1 cellular context compared by ENCODE assay signal in genomic region chr11:44727373-44728084, GRCh38.
TF ChIP-seq lines count a peak whose summit lies in the region.

No MANE protein-coding gene starts in this region.

TF ChIP-seq in HEK293, 187 proteins besides CTCF, POLR2A, EP300 and RAD21 (continued from another document):
- TF ChIP-seq, protein P1, sequence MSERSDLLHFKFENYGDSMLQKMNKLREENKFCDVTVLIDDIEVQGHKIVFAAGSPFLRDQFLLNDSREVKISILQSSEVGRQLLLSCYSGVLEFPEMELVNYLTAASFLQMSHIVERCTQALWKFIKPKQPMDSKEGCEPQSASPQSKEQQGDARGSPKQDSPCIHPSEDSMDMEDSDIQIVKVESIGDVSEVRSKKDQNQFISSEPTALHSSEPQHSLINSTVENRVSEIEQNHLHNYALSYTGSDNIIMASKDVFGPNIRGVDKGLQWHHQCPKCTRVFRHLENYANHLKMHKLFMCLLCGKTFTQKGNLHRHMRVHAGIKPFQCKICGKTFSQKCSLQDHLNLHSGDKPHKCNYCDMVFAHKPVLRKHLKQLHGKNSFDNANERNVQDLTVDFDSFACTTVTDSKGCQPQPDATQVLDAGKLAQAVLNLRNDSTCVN (tag by site-specific recombination; optimal IDR thresholded peaks at IDR 0.05) = peak; percentile 90
- TF ChIP-seq GLIS1 (tag by site-specific recombination; IDR thresholded peaks at IDR 0.05) (peak; percentile 58), MYNN (tag by site-specific recombination; IDR thresholded peaks at IDR 0.05; ENCODE audit: borderline replicate concordance) (no peak), ZNF600 (tag by site-specific recombination; IDR thresholded peaks at IDR 0.05) (peak; percentile 96), KLF7 (tag by site-specific recombination; IDR thresholded peaks at IDR 0.05; ENCODE audit: borderline replicate concordance) (no peak), ZNF530 (tag by site-specific recombination; IDR thresholded peaks at IDR 0.05; ENCODE audit: low read depth) (no peak), ZBTB48 (tag by site-specific recombination; IDR thresholded peaks at IDR 0.05) (peak; percentile 77), ZFP69B (tag by site-specific recombination; IDR thresholded peaks at IDR 0.05) (peak; percentile 90), IKZF3 (tag by site-specific recombination; IDR thresholded peaks at IDR 0.05) (peak; percentile 51; the same call in 1 of the 2 replicates), KLF17 (tag by site-specific recombination; IDR thresholded peaks at IDR 0.05) (peak; percentile 46; the same call in 1 of the 2 replicates), KLF8 (tag by site-specific recombination; IDR thresholded peaks at IDR 0.05) (0 out of 2 replicates have a peak, but pooled peaks have one; percentile 58), ZBTB17 (tag by site-specific recombination; IDR thresholded peaks at IDR 0.05) (peak; percentile 71; the same call in 1 of the 2 replicates), PBX3 (CRISPR knock-in tag; IDR thresholded peaks at IDR 0.05) (0 out of 2 replicates have a peak, but pooled peaks have one; percentile 46), PATZ1 (tag by site-specific recombination; IDR thresholded peaks at IDR 0.05) (peak; percentile 60), GLIS2 (tag by site-specific recombination; IDR thresholded peaks at IDR 0.05) (peak; percentile 73), ZNF354C (tag by site-specific recombination; IDR thresholded peaks at IDR 0.05; ENCODE audit: borderline replicate concordance, low read depth) (no peak)
- TF ChIP-seq, protein P2, sequence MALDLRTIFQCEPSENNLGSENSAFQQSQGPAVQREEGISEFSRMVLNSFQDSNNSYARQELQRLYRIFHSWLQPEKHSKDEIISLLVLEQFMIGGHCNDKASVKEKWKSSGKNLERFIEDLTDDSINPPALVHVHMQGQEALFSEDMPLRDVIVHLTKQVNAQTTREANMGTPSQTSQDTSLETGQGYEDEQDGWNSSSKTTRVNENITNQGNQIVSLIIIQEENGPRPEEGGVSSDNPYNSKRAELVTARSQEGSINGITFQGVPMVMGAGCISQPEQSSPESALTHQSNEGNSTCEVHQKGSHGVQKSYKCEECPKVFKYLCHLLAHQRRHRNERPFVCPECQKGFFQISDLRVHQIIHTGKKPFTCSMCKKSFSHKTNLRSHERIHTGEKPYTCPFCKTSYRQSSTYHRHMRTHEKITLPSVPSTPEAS (tag by site-specific recombination; IDR thresholded peaks at IDR 0.05) = peak; percentile 18; the same call in 1 of the 2 replicates
